9 cellular contexts compared by ENCODE assay signal in the genomic region with DNA sequence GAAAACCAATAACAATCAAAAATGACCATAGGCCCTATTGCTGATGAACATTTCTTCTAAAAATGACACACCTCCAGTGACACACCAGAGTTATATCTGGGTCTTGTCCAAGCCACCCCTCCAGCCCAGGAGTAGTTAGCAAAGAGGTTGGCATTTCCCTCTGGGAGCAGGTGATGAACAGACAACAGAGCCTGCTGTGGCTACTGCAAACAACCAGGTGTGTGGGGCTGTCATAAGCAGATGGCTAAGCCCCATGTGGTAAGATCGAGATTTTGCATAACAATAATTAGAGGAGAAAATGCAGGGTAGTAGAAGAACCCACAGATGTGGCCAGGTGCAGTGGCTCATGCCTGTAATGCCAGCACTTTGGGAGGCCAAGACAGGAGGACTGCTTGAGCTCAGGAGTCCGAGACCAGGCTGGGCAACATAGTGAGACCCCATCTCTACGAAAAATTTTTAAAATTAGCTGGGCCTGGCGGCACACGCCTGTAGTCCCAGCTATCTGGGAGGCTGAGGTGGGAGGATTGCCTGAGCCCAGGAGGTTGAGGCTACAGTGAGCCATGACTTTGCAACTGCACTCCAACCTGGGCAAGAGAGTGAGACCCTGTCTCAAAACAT. TPM values are rescaled to one million over a fixed set of nuclear protein-coding genes. Genes with fewer than 3 reads are reported as not detected.
DNase-seq lines count a peak whose midpoint lies in the region; ATAC-seq, FAIRE-seq and TF ChIP-seq lines count a peak whose summit lies in the region.
"Had no signal": no experiment of that assay in that cellular context is flagged by ENCODE, and none has a peak within 500 bp of the region (broad histone marks: within the 10 kb centered on the region; RNA-seq: fewer than 3 reads in every experiment).

No MANE protein-coding gene starts in this region.

- ATAC-seq in activated CD8-positive, alpha-beta memory T cell treated with anti-CD3 and anti-CD28 coated beads, Interleukin-2, amount 10 ng/mL, durations not matched to agents 7 days and 5 days, result no peak
- ATAC-seq in GM12878, result peak; percentile 33; the same call in 2 of the 3 replicates

- no peak for DNase-seq in activated CD8-positive, alpha-beta memory T cell treated with anti-CD3 and anti-CD28 coated beads, Interleukin-2, amount 10 ng/mL, durations not matched to agents 7 days and 5 days
- DNase-seq in activated CD8-positive, alpha-beta memory T cell treated with anti-CD3 and anti-CD28 coated beads, Interleukin-2, amount 50 U/mL, for 4 hours, result no peak
- DNase-seq in NCI-H2171 (lab: John Stamatoyannopoulos, UW), result peak; percentile 76
- DNase-seq in GM12878 (ENCODE audit: low read depth, low spot score), result no peak
- DNase-seq in trophoblast cell, result peak; percentile 15 to 19
- DNase-seq in COLO829 (ENCODE audit: low spot score), result no peak
- DNase-seq in activated CD4-positive, CD25-positive, alpha-beta regulatory T cell (lab: John Stamatoyannopoulos, UW), result no peak
- DNase-seq in pons (ENCODE audit: low spot score), result no peak

- H3K27me3 Mint-ChIP-seq in activated CD8-positive, alpha-beta memory T cell treated with anti-CD3 and anti-CD28 coated beads, Interleukin-2, amount 10 ng/mL, durations not matched to agents 7 days and 5 days, result no peaks in the 10 kb centered on the region

- TF ChIP-seq EP300 in GM12878 (IDR thresholded peaks at IDR 0.05; ENCODE audit: borderline replicate concordance in 1 of 2, control insufficient read depth in 1 of 2, low read depth in 2 of 2, low read length in 2 of 2), result no peak

- H3K27me3 ChIP-seq in GM12878 (replicated peaks in 1 of 2; ENCODE audit: control insufficient read depth in 2 of 2, insufficient read depth in 2 of 2, low read length in 1 of 2) (no peaks in the 10 kb centered on the region), trophoblast cell (ENCODE audit: insufficient read depth, low read length) (no peaks in the 10 kb centered on the region)

- no peak overlapping the region for H2BK5ac ChIP-seq in trophoblast cell (ENCODE audit: low read depth, low read length, poor library complexity)

- H3K4me3 ChIP-seq in GM12878, result no peak overlapping the region
- no peak overlapping the region for H3K4me3 ChIP-seq in trophoblast cell (ENCODE audit: low read depth, low read length)
- H3K4me3 ChIP-seq: skin epidermis had no signal

- no peak overlapping the region for H3K9ac ChIP-seq in GM12878 (ENCODE audit: control insufficient read depth, insufficient read depth, low read length)
- no peak overlapping the region for H3K9ac ChIP-seq in trophoblast cell (ENCODE audit: low read length)

- H3K79me1 ChIP-seq in trophoblast cell (ENCODE audit: low read length), result peaks cover 2% of the 10 kb centered on the region

- no peak for TF ChIP-seq RAD21 in GM12878 (IDR thresholded peaks at IDR 0.05; ENCODE audit: insufficient read depth, low read depth, low read length)

- SMC1A ChIA-PET in GM12878 (lab: Charles Lee; ENCODE audit: uncharacterized antibody, unreplicated experiment), result interaction anchor here (1.2 to 1.4 kb wide), 2 partner anchors 27 to 239 kb away, joined by 4 to 6 read pairs; a partner anchor contains a TSS

- H3K9me3 Mint-ChIP-seq in activated CD8-positive, alpha-beta memory T cell treated with anti-CD3 and anti-CD28 coated beads, Interleukin-2, amount 10 ng/mL, durations not matched to agents 7 days and 5 days (ENCODE audit: low read depth), result no peaks in the 10 kb centered on the region

- no peak overlapping the region for H2AK5ac ChIP-seq in trophoblast cell (ENCODE audit: low read length)

- H3K4me1 Mint-ChIP-seq in activated CD8-positive, alpha-beta memory T cell treated with anti-CD3 and anti-CD28 coated beads, Interleukin-2, amount 10 ng/mL, durations not matched to agents 7 days and 5 days, result peaks cover 23% of the 10 kb centered on the region

- TF ChIP-seq CTCF in GM12878 (IDR thresholded peaks at IDR 0.05 in 2 of 3, conservative IDR thresholded peaks at IDR 0.05 in 1 of 3; ENCODE audit: control insufficient read depth in 2 of 3, extremely low read depth in 1 of 3, insufficient read depth in 1 of 3, low read depth in 3 of 3, low read length in 3 of 3), result no peak

- H3K36me3 ChIP-seq in GM12878 (ENCODE audit: control insufficient read depth in 2 of 2, insufficient read depth in 2 of 2, low read length in 1 of 2) (peaks cover 0 to 3% of the 10 kb centered on the region in 2 experiments; a peak in 1 of 4 replicates), trophoblast cell (ENCODE audit: control insufficient read depth in 1 of 2, insufficient read depth in 2 of 2, low read length in 2 of 2) (peaks cover 2 to 9% of the 10 kb centered on the region in 2 experiments)

- H4K8ac ChIP-seq in trophoblast cell (ENCODE audit: low read depth, low read length), result no peak overlapping the region

- no peaks in the 10 kb centered on the region for H4K20me1 ChIP-seq in GM12878 (ENCODE audit: control insufficient read depth, insufficient read depth)

- WGBS in GM12878 (ENCODE audit: insufficient coverage, insufficient replicate concordance, low lambda C conversion rate, missing lambda C conversion rate), result 89% methylated on average over 5 of the region's 5 CpGs
- WGBS in trophoblast cell (ENCODE audit: extremely low coverage, insufficient coverage, insufficient read length), result no CpG with 5 or more reads among the region's 5 CpGs

- H3K27ac ChIP-seq in GM12878 (ENCODE audit: control insufficient read depth, insufficient read depth), result no peak overlapping the region
- no peak overlapping the region for H3K27ac ChIP-seq in trophoblast cell (ENCODE audit: low read depth, low read length)

- no peak overlapping the region for H3K14ac ChIP-seq in trophoblast cell (ENCODE audit: low read length)

- no peak overlapping the region for H2BK120ac ChIP-seq in trophoblast cell (ENCODE audit: insufficient read depth, low read length, poor library complexity)

- no peaks in the 10 kb centered on the region; the same call in 1 of the 2 replicates for H3K4me1 ChIP-seq in GM12878 (ENCODE audit: control insufficient read depth, insufficient read depth, low read length)
- peaks cover 0 to 6% of the 10 kb centered on the region in 2 experiments for H3K4me1 ChIP-seq in trophoblast cell (ENCODE audit: control insufficient read depth in 1 of 2, insufficient read depth in 2 of 2, low read length in 2 of 2)

- no peak for TF ChIP-seq POLR2A in GM12878 (IDR thresholded peaks at IDR 0.05; ENCODE audit: low read depth, low read length)

- no peak overlapping the region for H2AFZ ChIP-seq in GM12878 (ENCODE audit: control insufficient read depth, low read depth, low read length)
- no peak overlapping the region for H2AFZ ChIP-seq in trophoblast cell (ENCODE audit: insufficient read depth, low read length, poor library complexity)

- POLR2A ChIA-PET in GM12878 (lab: Charles Lee), result no interaction called here

- no peak overlapping the region for H4K12ac ChIP-seq in trophoblast cell (ENCODE audit: low read depth, low read length)

- H3K4me3 Mint-ChIP-seq in activated CD8-positive, alpha-beta memory T cell treated with anti-CD3 and anti-CD28 coated beads, Interleukin-2, amount 10 ng/mL, durations not matched to agents 7 days and 5 days, result no peak overlapping the region

- CTCF ChIA-PET in activated CD8-positive, alpha-beta memory T cell treated with anti-CD3 and anti-CD28 coated beads, Interleukin-2, amount 10 ng/mL, durations not matched to agents 7 days and 5 days (lab: Charles Lee), result no interaction called here
- CTCF ChIA-PET in GM12878 (lab: Yijun Ruan, JAX), result interaction anchor here (0.6 to 9.0 kb wide), 4 partner anchors 13 to 70 kb away, joined by 3 to 99 read pairs (median 10); a partner anchor contains a TSS

- BruUV-seq in GM12878 (replicated peaks; lab: Mats Ljungman, UMichigan), result no TSS peak

- in situ Hi-C loops in GM12878 (cut with MboI), result no loop called here

- H3K18ac ChIP-seq in trophoblast cell (ENCODE audit: low read length), result no peak overlapping the region

- peaks cover 5% of the 10 kb centered on the region for H3K36me3 Mint-ChIP-seq in activated CD8-positive, alpha-beta memory T cell treated with anti-CD3 and anti-CD28 coated beads, Interleukin-2, amount 10 ng/mL, durations not matched to agents 7 days and 5 days

- H3K4me2 ChIP-seq in GM12878 (ENCODE audit: control insufficient read depth, insufficient read depth) (no peak overlapping the region), trophoblast cell (ENCODE audit: low read length) (no peak overlapping the region)

- intact Hi-C loops in GM12878 (cut with micrococcal nuclease; ENCODE audit: unreplicated experiment), result no loop called here

- H3K4ac ChIP-seq in trophoblast cell (ENCODE audit: low read depth, low read length), result no peak overlapping the region

- no peak overlapping the region for H3K23ac ChIP-seq in trophoblast cell (ENCODE audit: low read length)

- RAD21 ChIA-PET in GM12878 (lab: Charles Lee; ENCODE audit: unreplicated experiment), result no interaction called here

- no peak overlapping the region for H4K91ac ChIP-seq in trophoblast cell (ENCODE audit: low read depth, low read length)

- peaks cover 9% of the 10 kb centered on the region for H3K79me2 ChIP-seq in GM12878 (ENCODE audit: control insufficient read depth, insufficient read depth, low read length)
- H3K79me2 ChIP-seq in trophoblast cell (ENCODE audit: control insufficient read depth, insufficient read depth, low read length, poor library complexity), result peaks cover 4% of the 10 kb centered on the region

- H3K27ac Mint-ChIP-seq in activated CD8-positive, alpha-beta memory T cell treated with anti-CD3 and anti-CD28 coated beads, Interleukin-2, amount 10 ng/mL, durations not matched to agents 7 days and 5 days, result peak overlapping the region; percentile 48

- H2BK12ac ChIP-seq in trophoblast cell (ENCODE audit: low read length), result no peak overlapping the region

- FAIRE-seq in GM12878 (lab: Jason Lieb, UNC), result no peak

- H3K9me3 ChIP-seq in GM12878 (replicated peaks; ENCODE audit: control insufficient read depth, insufficient read depth, low read length) (no peaks in the 10 kb centered on the region), trophoblast cell (ENCODE audit: insufficient read depth, low read depth, low read length) (no peaks in the 10 kb centered on the region)

RNA-seq across cellular contexts. Expression of a gene that starts 5.0 kb away (rescaled TPM):
- total RNA-seq in activated CD8-positive, alpha-beta memory T cell treated with anti-CD3 and anti-CD28 coated beads, Interleukin-2, amount 10 ng/mL, durations not matched to agents 7 days and 5 days, result 10 to 100 TPM; 47.7 to 50.6 TPM
- total RNA-seq in GM12878 (2013; cell fraction: nucleolus; rRNA removed), result 22.9 and 26.0 TPM in 2 replicates
- 39.3 and 40.1 TPM in 2 replicates for total RNA-seq in GM12878 (2014; rRNA removed)
- total RNA-seq in GM12878 (2014; rRNA removed; fragmentation: Illumina TruSeq; extraction: Trizol), result 23.6 and 27.0 TPM in 2 replicates
- 30.0 and 34.8 TPM in 2 replicates for total RNA-seq in GM12878 (2021)
- polyA plus RNA-seq in GM12878 (2011; ENCODE audit: low read depth), result 11.9 TPM
- polyA plus RNA-seq in GM12878 (2011; rRNA removed), result 14.0 and 26.8 TPM in 2 replicates
- polyA plus RNA-seq in GM12878 (2011; cell fraction: cytosol; rRNA removed), result 37.5 and 45.0 TPM in 2 replicates
- 28.0 and 40.7 TPM in 2 replicates for polyA plus RNA-seq in GM12878 (2011; cell fraction: nucleus; rRNA removed)
- 28.6 and 29.5 TPM in 2 replicates for polyA plus RNA-seq in GM12878 (2012)
- 16.7 and 32.6 TPM in 2 replicates for polyA plus RNA-seq in GM12878 (2014; fragmentation: Illumina TruSeq; extraction: Trizol)
- polyA plus RNA-seq in GM12878 (2014; fragmentation: Nextera tagmentation; extraction: Ambion mirVana), result 1 to 10 TPM; 2.0 to 7.5 TPM
- 43.6 and 55.0 TPM in 2 replicates for polyA plus RNA-seq in GM12878 (2014; rRNA removed)
- 10 to 100 TPM; 46.9 to 51.1 TPM for polyA plus RNA-seq in GM12878 (2016; fragmentation: Nextera tagmentation; extraction: Ambion mirVana)
- polyA minus RNA-seq in GM12878 (2011; rRNA and poly(A)+ RNA removed), result 24.8 and 45.7 TPM in 2 replicates
- polyA minus RNA-seq in GM12878 (2011; cell fraction: cytosol; rRNA and poly(A)+ RNA removed), result 20.3 and 26.1 TPM in 2 replicates
- 18.6 and 30.2 TPM in 2 replicates for polyA minus RNA-seq in GM12878 (2011; cell fraction: nucleus; rRNA and poly(A)+ RNA removed)
- polyA plus RNA-seq in trophoblast cell (2013), result 31.0 and 32.7 TPM in 2 replicates

RNA-seq across cellular contexts. Expression of a gene that starts 5.3 kb away (rescaled TPM):
- total RNA-seq in activated CD8-positive, alpha-beta memory T cell treated with anti-CD3 and anti-CD28 coated beads, Interleukin-2, amount 10 ng/mL, durations not matched to agents 7 days and 5 days, result 10 to 100 TPM; 16.8 to 19.7 TPM
- 0.54 and 1.9 TPM in 2 replicates for total RNA-seq in GM12878 (2013; cell fraction: nucleolus; rRNA removed)
- 5.0 and 10.1 TPM in 2 replicates for total RNA-seq in GM12878 (2014; rRNA removed)
- 5.9 and 6.3 TPM in 2 replicates for total RNA-seq in GM12878 (2014; rRNA removed; fragmentation: Illumina TruSeq; extraction: Trizol)
- total RNA-seq in GM12878 (2021), result 6.4 and 6.9 TPM in 2 replicates
- 20.1 TPM for polyA plus RNA-seq in GM12878 (2011; ENCODE audit: low read depth)
- polyA plus RNA-seq in GM12878 (2011; rRNA removed), result 0.65 and 1.0 TPM in 2 replicates
- 1.3 and 1.4 TPM in 2 replicates for polyA plus RNA-seq in GM12878 (2011; cell fraction: cytosol; rRNA removed)
- polyA plus RNA-seq in GM12878 (2011; cell fraction: nucleus; rRNA removed), result 1.9 and 2.7 TPM in 2 replicates
- 10.7 and 10.8 TPM in 2 replicates for polyA plus RNA-seq in GM12878 (2012)
- polyA plus RNA-seq in GM12878 (2014; fragmentation: Illumina TruSeq; extraction: Trizol), result 12.8 and 13.7 TPM in 2 replicates
- polyA plus RNA-seq in GM12878 (2014; fragmentation: Nextera tagmentation; extraction: Ambion mirVana), result 10 to 100 TPM; 23.0 to 26.9 TPM
- 12.2 and 12.7 TPM in 2 replicates for polyA plus RNA-seq in GM12878 (2014; rRNA removed)
- 10 to 100 TPM; 10.6 to 12.4 TPM for polyA plus RNA-seq in GM12878 (2016; fragmentation: Nextera tagmentation; extraction: Ambion mirVana)
- polyA minus RNA-seq in GM12878 (2011; rRNA and poly(A)+ RNA removed), result 0.31 and 0.59 TPM in 2 replicates
- not detected in 2 replicates for polyA minus RNA-seq in GM12878 (2011; cell fraction: cytosol; rRNA and poly(A)+ RNA removed)
- polyA minus RNA-seq in GM12878 (2011; cell fraction: nucleus; rRNA and poly(A)+ RNA removed), result not detected in 2 replicates
- polyA plus RNA-seq in trophoblast cell (2013), result 2.1 TPM in 2 replicates

RNA-seq across cellular contexts. Expression of a gene that starts 25.7 kb away (rescaled TPM):
- 10 to 100 TPM; 12.9 to 23.0 TPM for total RNA-seq in activated CD8-positive, alpha-beta memory T cell treated with anti-CD3 and anti-CD28 coated beads, Interleukin-2, amount 10 ng/mL, durations not matched to agents 7 days and 5 days
- total RNA-seq in GM12878 (2013; cell fraction: nucleolus; rRNA removed), result 18.7 and 23.2 TPM in 2 replicates
- 10.8 and 10.9 TPM in 2 replicates for total RNA-seq in GM12878 (2014; rRNA removed)
- 8.7 and 9.2 TPM in 2 replicates for total RNA-seq in GM12878 (2014; rRNA removed; fragmentation: Illumina TruSeq; extraction: Trizol)
- total RNA-seq in GM12878 (2021), result 20.8 and 21.4 TPM in 2 replicates
- polyA plus RNA-seq in GM12878 (2011; ENCODE audit: low read depth), result 5.4 TPM
- polyA plus RNA-seq in GM12878 (2011; rRNA removed), result 9.2 and 11.3 TPM in 2 replicates
- polyA plus RNA-seq in GM12878 (2011; cell fraction: cytosol; rRNA removed), result 9.1 and 10.7 TPM in 2 replicates
- polyA plus RNA-seq in GM12878 (2011; cell fraction: nucleus; rRNA removed), result 8.2 and 11.4 TPM in 2 replicates
- 4.3 and 5.1 TPM in 2 replicates for polyA plus RNA-seq in GM12878 (2012)
- 6.0 and 8.6 TPM in 2 replicates for polyA plus RNA-seq in GM12878 (2014; fragmentation: Illumina TruSeq; extraction: Trizol)
- polyA plus RNA-seq in GM12878 (2014; fragmentation: Nextera tagmentation; extraction: Ambion mirVana), result 10 to 100 TPM in 1 of 2 experiments, 1 to 10 TPM in 1; 3.3 to 10.7 TPM
- 7.9 and 9.3 TPM in 2 replicates for polyA plus RNA-seq in GM12878 (2014; rRNA removed)
- 1 to 10 TPM; 5.1 to 5.5 TPM for polyA plus RNA-seq in GM12878 (2016; fragmentation: Nextera tagmentation; extraction: Ambion mirVana)
- 11.3 and 16.9 TPM in 2 replicates for polyA minus RNA-seq in GM12878 (2011; rRNA and poly(A)+ RNA removed)
- polyA minus RNA-seq in GM12878 (2011; cell fraction: cytosol; rRNA and poly(A)+ RNA removed), result 5.4 and 5.6 TPM in 2 replicates
- 2.2 and 5.1 TPM in 2 replicates for polyA minus RNA-seq in GM12878 (2011; cell fraction: nucleus; rRNA and poly(A)+ RNA removed)
- 12.5 and 12.7 TPM in 2 replicates for polyA plus RNA-seq in trophoblast cell (2013)

RNA-seq across cellular contexts. Expression of a gene that starts 26.1 kb away (rescaled TPM):
- total RNA-seq in activated CD8-positive, alpha-beta memory T cell treated with anti-CD3 and anti-CD28 coated beads, Interleukin-2, amount 10 ng/mL, durations not matched to agents 7 days and 5 days, result 10 to 100 TPM; 18.6 to 21.3 TPM
- 17.9 and 19.3 TPM in 2 replicates for total RNA-seq in GM12878 (2013; cell fraction: nucleolus; rRNA removed)
- total RNA-seq in GM12878 (2014; rRNA removed) (12.6 and 13.4 TPM in 2 replicates), GM12878 (2014; rRNA removed; fragmentation: Illumina TruSeq; extraction: Trizol) (8.6 and 9.6 TPM in 2 replicates), GM12878 (2021) (17.9 and 18.8 TPM in 2 replicates)
- polyA plus RNA-seq in GM12878 (2011; ENCODE audit: low read depth), result 2.4 TPM
- polyA plus RNA-seq in GM12878 (2011; rRNA removed) (4.9 and 8.1 TPM in 2 replicates), GM12878 (2014; fragmentation: Illumina TruSeq; extraction: Trizol) (3.6 and 7.4 TPM in 2 replicates), GM12878 (2014; fragmentation: Nextera tagmentation; extraction: Ambion mirVana) (10 to 100 TPM; 13.2 to 15.2 TPM), GM12878 (2014; rRNA removed) (18.5 and 18.6 TPM in 2 replicates), GM12878 (2016; fragmentation: Nextera tagmentation; extraction: Ambion mirVana) (10 to 100 TPM; 29.5 to 29.8 TPM)
- polyA plus RNA-seq in GM12878 (2011; cell fraction: cytosol; rRNA removed), result 13.8 and 22.0 TPM in 2 replicates
- polyA plus RNA-seq in GM12878 (2011; cell fraction: nucleus; rRNA removed), result 15.1 and 16.6 TPM in 2 replicates
- polyA plus RNA-seq in GM12878 (2012), result 8.5 and 9.0 TPM in 2 replicates
- 9.4 and 16.7 TPM in 2 replicates for polyA minus RNA-seq in GM12878 (2011; rRNA and poly(A)+ RNA removed)
- 3.5 and 4.7 TPM in 2 replicates for polyA minus RNA-seq in GM12878 (2011; cell fraction: cytosol; rRNA and poly(A)+ RNA removed)
- 13.3 and 23.2 TPM in 2 replicates for polyA minus RNA-seq in GM12878 (2011; cell fraction: nucleus; rRNA and poly(A)+ RNA removed)
- 11.1 and 12.1 TPM in 2 replicates for polyA plus RNA-seq in trophoblast cell (2013)

RNA-seq across cellular contexts. Expression of a gene that starts 37.3 kb away (rescaled TPM):
- 1 to 10 TPM; 2.9 to 3.7 TPM for total RNA-seq in activated CD8-positive, alpha-beta memory T cell treated with anti-CD3 and anti-CD28 coated beads, Interleukin-2, amount 10 ng/mL, durations not matched to agents 7 days and 5 days
- total RNA-seq in GM12878 (2013; cell fraction: nucleolus; rRNA removed), result 0.27 and 0.61 TPM in 2 replicates
- 0.44 and 0.96 TPM in 2 replicates for total RNA-seq in GM12878 (2014; rRNA removed)
- total RNA-seq in GM12878 (2014; rRNA removed; fragmentation: Illumina TruSeq; extraction: Trizol), result 0.23 and 0.36 TPM in 2 replicates
- total RNA-seq in GM12878 (2021), result 1.2 and 2.2 TPM in 2 replicates
- polyA plus RNA-seq in GM12878 (2011; ENCODE audit: low read depth), result 0.28 TPM
- polyA plus RNA-seq in GM12878 (2011; rRNA removed), result 0.10 and 0.18 TPM in 2 replicates
- 0.37 and 0.45 TPM in 2 replicates for polyA plus RNA-seq in GM12878 (2011; cell fraction: cytosol; rRNA removed)
- polyA plus RNA-seq in GM12878 (2011; cell fraction: nucleus; rRNA removed), result 1.3 and 1.4 TPM in 2 replicates
- 2.1 and 2.8 TPM in 2 replicates for polyA plus RNA-seq in GM12878 (2012)
- 0.10 and 0.54 TPM in 2 replicates for polyA plus RNA-seq in GM12878 (2014; fragmentation: Illumina TruSeq; extraction: Trizol)
- polyA plus RNA-seq in GM12878 (2014; fragmentation: Nextera tagmentation; extraction: Ambion mirVana), result under 1 TPM; 0.23 to 0.35 TPM
- 1.3 and 1.4 TPM in 2 replicates for polyA plus RNA-seq in GM12878 (2014; rRNA removed)
- 1 to 10 TPM; 1.6 to 2.8 TPM for polyA plus RNA-seq in GM12878 (2016; fragmentation: Nextera tagmentation; extraction: Ambion mirVana)
- polyA minus RNA-seq in GM12878 (2011; rRNA and poly(A)+ RNA removed), result 0.22 and 0.57 TPM in 2 replicates
- 0.94 and 1.7 TPM in 2 replicates for polyA minus RNA-seq in GM12878 (2011; cell fraction: cytosol; rRNA and poly(A)+ RNA removed)
- 1.2 and 1.9 TPM in 2 replicates for polyA minus RNA-seq in GM12878 (2011; cell fraction: nucleus; rRNA and poly(A)+ RNA removed)
- 0.51 and 0.57 TPM in 2 replicates for polyA plus RNA-seq in trophoblast cell (2013)

Comparison
In these comparisons a context has a peak if more than half of its experiments do, and no peak if none do; other contexts are left out.
1. DNase-seq: peak in NCI-H2171 (single experiment) and trophoblast cell (2 of 2); none in activated CD8-positive, alpha-beta memory T cell treated with anti-CD3 and anti-CD28 coated beads, Interleukin-2, amount 10 ng/mL, durations not matched to agents 7 days and 5 days (single experiment), activated CD8-positive, alpha-beta memory T cell treated with anti-CD3 and anti-CD28 coated beads, Interleukin-2, amount 50 U/mL, for 4 hours (single experiment), GM12878 (single experiment), COLO829 (single experiment), activated CD4-positive, CD25-positive, alpha-beta regulatory T cell (0 of 4) and pons (single experiment).